ENCODE assay signal across 8 cellular contexts in genomic region chr1:75786901-75787455, GRCh38. TPM values are rescaled to one million over a fixed set of nuclear protein-coding genes. Genes with fewer than 3 reads are reported as not detected.
DNase-seq lines count a peak whose midpoint lies in the region; ATAC-seq and TF ChIP-seq lines count a peak whose summit lies in the region.

No MANE protein-coding gene starts in this region.

- H3K36me3 Mint-ChIP-seq in activated CD8-positive, alpha-beta T cell treated with anti-CD3 and anti-CD28 coated beads for 36 hours (ENCODE audit: low read depth), result peaks cover 59% of the 10 kb centered on the region
- H3K36me3 Mint-ChIP-seq in stimulated activated memory B cell treated with anti-CD40 and anti-IgM and Interleukin-4, amounts not matched to agents 10 μg/mL and 1 μg/mL and 100 μg/mL, for 72 hours, result peaks cover 57% of the 10 kb centered on the region

- H3K9me3 Mint-ChIP-seq in activated CD8-positive, alpha-beta T cell treated with anti-CD3 and anti-CD28 coated beads for 36 hours, result peaks cover 2% of the 10 kb centered on the region
- no peaks in the 10 kb centered on the region for H3K9me3 Mint-ChIP-seq in stimulated activated memory B cell treated with anti-CD40 and anti-IgM and Interleukin-4, amounts not matched to agents 10 μg/mL and 1 μg/mL and 100 μg/mL, for 72 hours

- peaks cover 37% of the 10 kb centered on the region for H3K4me1 Mint-ChIP-seq in activated CD8-positive, alpha-beta T cell treated with anti-CD3 and anti-CD28 coated beads for 36 hours (ENCODE audit: low read depth)
- peaks cover 66% of the 10 kb centered on the region for H3K4me1 Mint-ChIP-seq in stimulated activated memory B cell treated with anti-CD40 and anti-IgM and Interleukin-4, amounts not matched to agents 10 μg/mL and 1 μg/mL and 100 μg/mL, for 72 hours

- peaks cover 31% of the 10 kb centered on the region for H3K36me3 ChIP-seq in iPS-15b (ENCODE audit: control insufficient read depth, insufficient read depth, low read length)

- H3K9me3 ChIP-seq in iPS-15b (ENCODE audit: control insufficient read depth, insufficient read depth, low read length), result no peaks in the 10 kb centered on the region

- DNase-seq in DMS 273 (lab: John Stamatoyannopoulos, UW; ENCODE audit: unreplicated experiment) (peak; percentile 9), DMS 273 treated with DMSO at 0.1 percent for 48 hours (lab: John Stamatoyannopoulos, UW) (no peak), NCI-H1436 treated with DMSO at 0.1 percent for 48 hours (lab: John Stamatoyannopoulos, UW) (no peak), hypothalamus (lab: John Stamatoyannopoulos, UW) (no peak)
- no peak for DNase-seq in activated CD8-positive, alpha-beta T cell treated with anti-CD3 and anti-CD28 coated beads for 36 hours

- H3K27me3 ChIP-seq in iPS-15b (ENCODE audit: control insufficient read depth, insufficient read depth, low read length), result no peaks in the 10 kb centered on the region

- H3K27ac Mint-ChIP-seq in activated CD8-positive, alpha-beta T cell treated with anti-CD3 and anti-CD28 coated beads for 36 hours, result peak overlapping the region; percentile 99
- H3K27ac Mint-ChIP-seq in stimulated activated memory B cell treated with anti-CD40 and anti-IgM and Interleukin-4, amounts not matched to agents 10 μg/mL and 1 μg/mL and 100 μg/mL, for 72 hours, result peak overlapping the region; percentile 99

- CTCF ChIA-PET in activated CD8-positive, alpha-beta T cell treated with anti-CD3 and anti-CD28 coated beads for 36 hours (lab: Charles Lee), result no interaction called here

- H3K27me3 Mint-ChIP-seq in activated CD8-positive, alpha-beta T cell treated with anti-CD3 and anti-CD28 coated beads for 36 hours, result no peaks in the 10 kb centered on the region
- H3K27me3 Mint-ChIP-seq in stimulated activated memory B cell treated with anti-CD40 and anti-IgM and Interleukin-4, amounts not matched to agents 10 μg/mL and 1 μg/mL and 100 μg/mL, for 72 hours, result no peaks in the 10 kb centered on the region

- POLR2A ChIA-PET in activated CD8-positive, alpha-beta T cell treated with anti-CD3 and anti-CD28 coated beads for 36 hours (lab: Charles Lee), result interaction anchor here (0.7 to 3.7 kb wide), 7 partner anchors 9 to 172 kb away, joined by 3 to 52 read pairs (median 4); partner anchors contain the start of gene MSH4

- no peak for TF ChIP-seq CTCF in activated CD8-positive, alpha-beta T cell treated with anti-CD3 and anti-CD28 coated beads for 36 hours (IDR thresholded peaks at IDR 0.05)

- H3K4me3 ChIP-seq in iPS-15b (ENCODE audit: low read depth, low read length), result peak overlapping the region; percentile 99

- intact Hi-C loops in activated CD8-positive, alpha-beta T cell treated with anti-CD3 and anti-CD28 coated beads for 36 hours (cut with micrococcal nuclease), result loop anchor here (1.0 kb wide), 1 partner anchor 63 kb away; the partner anchor contains the start of gene ACADM

- ATAC-seq in activated CD8-positive, alpha-beta T cell treated with anti-CD3 and anti-CD28 coated beads for 36 hours, result no peak
- no peak for ATAC-seq in stimulated activated memory B cell treated with anti-CD40 and anti-IgM and Interleukin-4, amounts not matched to agents 10 μg/mL and 1 μg/mL and 100 μg/mL, for 72 hours
- no peak for ATAC-seq in HG02938 (IDR thresholded peaks at IDR 0.05; ENCODE audit: unreplicated experiment)

- peak overlapping the region; percentile 99 for H3K9ac ChIP-seq in iPS-15b (ENCODE audit: low read depth, low read length)

- peak overlapping the region; percentile 88 for H3K4me3 Mint-ChIP-seq in activated CD8-positive, alpha-beta T cell treated with anti-CD3 and anti-CD28 coated beads for 36 hours
- H3K4me3 Mint-ChIP-seq in stimulated activated memory B cell treated with anti-CD40 and anti-IgM and Interleukin-4, amounts not matched to agents 10 μg/mL and 1 μg/mL and 100 μg/mL, for 72 hours, result peak overlapping the region; percentile 99

- H3K4me1 ChIP-seq in iPS-15b (ENCODE audit: control insufficient read depth, insufficient read depth, low read length), result peaks cover 7% of the 10 kb centered on the region

RNA-seq across cellular contexts. Expression of gene RABGGTB, which starts 0.9 kb away (rescaled TPM):
- 100 to 1,000 TPM; 170 to 173 TPM for total RNA-seq in activated CD8-positive, alpha-beta T cell treated with anti-CD3 and anti-CD28 coated beads for 36 hours

RNA-seq across cellular contexts. Expression of gene MSH4, which starts 9.7 kb away (rescaled TPM):
- total RNA-seq in activated CD8-positive, alpha-beta T cell treated with anti-CD3 and anti-CD28 coated beads for 36 hours, result under 1 TPM; 0.16 to 0.32 TPM
